17 cellular contexts compared by ENCODE assay signal in the genomic region with DNA sequence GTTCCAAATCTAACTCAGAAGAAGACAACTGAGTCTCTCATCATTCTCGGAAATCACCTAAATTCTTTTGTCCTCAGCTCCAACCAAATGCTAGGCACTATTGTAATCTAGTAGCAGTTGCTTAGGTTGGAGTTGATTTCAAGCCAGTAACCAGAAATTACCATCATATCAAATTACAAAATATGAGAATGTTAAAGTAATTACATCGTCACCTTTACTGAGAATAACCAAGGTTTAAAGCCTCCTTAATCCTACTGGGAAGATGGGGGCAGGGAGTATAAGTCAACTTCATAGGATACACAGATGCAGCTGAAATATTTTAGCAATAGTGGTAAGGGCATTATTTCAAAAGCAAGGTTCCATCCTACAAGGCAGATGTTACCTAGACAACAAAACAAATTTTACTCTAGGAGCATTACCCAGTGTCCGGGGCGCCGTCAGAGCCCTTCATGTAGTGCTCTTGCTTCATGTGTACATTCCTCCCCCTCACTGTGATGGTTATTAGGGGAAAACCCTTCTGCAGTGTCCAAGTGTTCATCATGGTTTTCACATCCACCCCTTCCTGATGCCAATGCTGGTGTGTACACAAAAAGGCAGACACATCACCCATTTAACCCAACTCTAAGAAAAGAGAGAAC. TPM values are rescaled to one million over a fixed set of nuclear protein-coding genes. Genes with fewer than 3 reads are reported as not detected.
DNase-seq lines count a peak whose midpoint lies in the region; ATAC-seq and FAIRE-seq lines count a peak whose summit lies in the region.
"Had no signal": no experiment of that assay in that cellular context is flagged by ENCODE, and none has a peak within 500 bp of the region (broad histone marks: within the 10 kb centered on the region; RNA-seq: fewer than 3 reads in every experiment).

No MANE protein-coding gene starts in this region.

- H3K9me3 Mint-ChIP-seq in activated T-cell treated with anti-CD3 and anti-CD28 coated beads, Interleukin-2, amount 50 U/mL, for 72 hours, result no peaks in the 10 kb centered on the region
- no peaks in the 10 kb centered on the region for H3K9me3 Mint-ChIP-seq in activated naive CD8-positive, alpha-beta T cell (ENCODE audit: low read depth)
- H3K9me3 Mint-ChIP-seq: activated T-helper 2 cell treated with anti-CD3 and anti-CD28 coated beads, Interferon-gamma antibody, Interleukin-2, Interleukin-4, amounts not matched to agents 10 μg/mL and 5 μg/mL and 100 μg/mL, durations not matched to agents 14 hours and 24 hours and 36 hours; WTC11 had no signal

- no peaks in the 10 kb centered on the region for H3K27me3 ChIP-seq in stomach smooth muscle (ENCODE audit: control insufficient read depth in 1 of 2, insufficient read depth in 2 of 2, low read length in 2 of 2)
- H3K27me3 ChIP-seq: neutrophil had no signal

- FAIRE-seq in HTR-8/SVneo (lab: Jason Lieb, UNC), result no peak
- FAIRE-seq: colon, GM12878, kidney had no signal

- DNase-seq in activated T-cell treated with anti-CD3 and anti-CD28 coated beads, Interleukin-2, amount 50 U/mL, for 72 hours, result no peak
- no peak for DNase-seq in activated T-cell treated with anti-CD3 and anti-CD28 coated beads, Interleukin-2, amount 50 U/mL, for 48 hours
- DNase-seq in iris pigment epithelial cell (ENCODE audit: low read depth), result peak; percentile 45
- DNase-seq in NCI-H2227 (lab: John Stamatoyannopoulos, UW; ENCODE audit: unreplicated experiment), result no peak
- no peak for DNase-seq in HTR-8/SVneo (ENCODE audit: insufficient read length, low spot score)
- DNase-seq: DND-41; kidney; NCI-H510A treated with DMSO at 0.1 percent for 48 hours; stimulated activated CD4-positive, alpha-beta T cell treated with anti-CD3 and anti-CD28 coated beads, Interleukin-12 subunit alpha, Interleukin-12 subunit beta, amount 100 ng/mL, for 4 hours had no signal

- H3K27ac Mint-ChIP-seq in activated T-cell treated with anti-CD3 and anti-CD28 coated beads, Interleukin-2, amount 50 U/mL, for 72 hours, result peak overlapping the region; percentile 12
- H3K27ac Mint-ChIP-seq in activated naive CD8-positive, alpha-beta T cell, result peak overlapping the region; percentile 46
- H3K27ac Mint-ChIP-seq: activated T-helper 2 cell treated with anti-CD3 and anti-CD28 coated beads, Interferon-gamma antibody, Interleukin-2, Interleukin-4, amounts not matched to agents 10 μg/mL and 5 μg/mL and 100 μg/mL, durations not matched to agents 14 hours and 24 hours and 36 hours; WTC11 had no signal

- peaks cover 13% of the 10 kb centered on the region for H3K4me1 ChIP-seq in stomach smooth muscle (ENCODE audit: control insufficient read depth, insufficient read depth, low read length)

- peaks cover 10% of the 10 kb centered on the region for H3K4me1 Mint-ChIP-seq in activated T-cell treated with anti-CD3 and anti-CD28 coated beads, Interleukin-2, amount 50 U/mL, for 72 hours (ENCODE audit: low read depth)
- H3K4me1 Mint-ChIP-seq in activated naive CD8-positive, alpha-beta T cell (ENCODE audit: low read depth), result peaks cover 9% of the 10 kb centered on the region

- no peaks in the 10 kb centered on the region for H3K9me3 ChIP-seq in stomach smooth muscle (ENCODE audit: control insufficient read depth in 2 of 2, low read length in 2 of 2)
- H3K9me3 ChIP-seq: neutrophil had no signal

- H3K4me3 Mint-ChIP-seq in activated T-cell treated with anti-CD3 and anti-CD28 coated beads, Interleukin-2, amount 50 U/mL, for 72 hours, result no peak overlapping the region
- no peak overlapping the region for H3K4me3 Mint-ChIP-seq in activated naive CD8-positive, alpha-beta T cell
- H3K4me3 Mint-ChIP-seq: WTC11 had no signal

- no peaks in the 10 kb centered on the region for H3K27me3 Mint-ChIP-seq in activated T-cell treated with anti-CD3 and anti-CD28 coated beads, Interleukin-2, amount 50 U/mL, for 72 hours (ENCODE audit: low read depth)
- H3K27me3 Mint-ChIP-seq in activated naive CD8-positive, alpha-beta T cell, result no peaks in the 10 kb centered on the region

- ATAC-seq in activated T-cell treated with anti-CD3 and anti-CD28 coated beads, Interleukin-2, amount 50 U/mL, for 72 hours (replicated peaks in 1 of 2), result peak in 1 of 2 donors; percentile 28
- ATAC-seq in HG03175 (IDR thresholded peaks at IDR 0.05; ENCODE audit: unreplicated experiment), result no peak
- ATAC-seq: GM12878, WTC11 had no signal

- H3K36me3 ChIP-seq in stomach smooth muscle (ENCODE audit: control insufficient read depth in 2 of 2, insufficient read depth in 2 of 2, low read length in 2 of 2), result peaks cover 0 to 11% of the 10 kb centered on the region in 2 donors

- H3K36me3 Mint-ChIP-seq in activated T-cell treated with anti-CD3 and anti-CD28 coated beads, Interleukin-2, amount 50 U/mL, for 72 hours (ENCODE audit: insufficient read depth in 2 of 2), result peaks cover 13 to 56% of the 10 kb centered on the region in 2 donors
- H3K36me3 Mint-ChIP-seq in activated naive CD8-positive, alpha-beta T cell, result peaks cover 8% of the 10 kb centered on the region

- no peak overlapping the region for H3K9ac ChIP-seq in stomach smooth muscle (ENCODE audit: low read length in 2 of 2)

- peak overlapping the region; percentile 19 for H3K27ac ChIP-seq in stomach smooth muscle (ENCODE audit: low read length)
- H3K27ac ChIP-seq: neutrophil had no signal

- no peak overlapping the region for H3K4me3 ChIP-seq in stomach smooth muscle (ENCODE audit: low read length in 2 of 2)
- H3K4me3 ChIP-seq: GM12878 had no signal

RNA-seq across cellular contexts. Expression of a gene that starts 19.5 kb away (rescaled TPM):
- 100 to 1,000 TPM in 1 of 2 donors, 10 to 100 TPM in 1; 91.3 to 105 TPM for total RNA-seq in activated T-cell treated with anti-CD3 and anti-CD28 coated beads, Interleukin-2, amount 50 U/mL, for 72 hours
